In the genomic region with DNA sequence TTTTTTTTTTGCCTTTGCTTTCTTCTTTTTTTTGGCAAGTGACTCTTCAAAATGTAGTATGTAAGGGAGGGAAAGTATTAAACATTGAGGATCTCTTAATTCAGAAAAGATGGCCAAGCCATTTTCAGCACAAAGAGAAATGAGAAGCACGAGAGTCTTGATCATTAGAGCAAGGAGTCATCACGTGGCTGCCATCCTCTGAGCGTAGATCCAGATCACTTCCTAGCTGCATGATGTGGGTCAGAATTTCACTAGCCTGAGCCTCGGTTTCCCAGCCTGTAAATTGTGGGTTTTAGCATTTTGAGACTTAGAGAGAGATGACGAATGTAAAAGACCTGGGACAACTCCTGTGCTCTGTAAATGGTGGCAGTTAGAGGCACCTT, we compare ENCODE assay signal across 19 cellular contexts.
DNase-seq lines count a peak whose midpoint lies in the region; FAIRE-seq and TF ChIP-seq lines count a peak whose summit lies in the region.
"Had no signal": no experiment of that assay in that cellular context is flagged by ENCODE, and none has a peak within 500 bp of the region (broad histone marks: within the 10 kb centered on the region; RNA-seq: fewer than 3 reads in every experiment).

No MANE protein-coding gene starts in this region.

- no peaks in the 10 kb centered on the region for H3K27me3 Mint-ChIP-seq in astrocyte (ENCODE audit: low read depth, unreplicated experiment)

- H3K4me1 ChIP-seq in astrocyte (ENCODE audit: insufficient read depth, low read length) (peaks cover 19% of the 10 kb centered on the region), suprapubic skin (peaks cover 3% of the 10 kb centered on the region)

- H3K4me2 ChIP-seq in astrocyte (ENCODE audit: low read length), result peak overlapping the region; percentile 81

- H3K9me3 ChIP-seq in astrocyte (ENCODE audit: insufficient read depth, low read depth, low read length) (no peaks in the 10 kb centered on the region), suprapubic skin (no peaks in the 10 kb centered on the region)
- H3K9me3 ChIP-seq: Caco-2 had no signal

- H3K79me2 ChIP-seq in astrocyte (ENCODE audit: insufficient read depth, low read length), result no peaks in the 10 kb centered on the region

- 74% methylated on average over 5 of the region's 5 CpGs for WGBS in suprapubic skin

- TF ChIP-seq POLR2A in suprapubic skin (IDR thresholded peaks at IDR 0.05), result no peak
- TF ChIP-seq POLR2A in GM12891 (IDR thresholded peaks at IDR 0.05; ENCODE audit: low read depth, low read length), result no peak

- DNase-seq in H4 (ENCODE audit: low spot score) (peak; percentile 17), astrocyte (ENCODE audit: low read depth) (no peak), iris pigment epithelial cell (ENCODE audit: low read depth) (peak; percentile 59), suprapubic skin (ENCODE audit: low spot score in 2 of 2) (no peak), GM12891 (ENCODE audit: insufficient read length, low spot score) (no peak), foreskin fibroblast (no peak), GM10248 (ENCODE audit: extremely low spot score) (no peak)
- DNase-seq: activated CD8-positive, alpha-beta memory T cell treated with anti-CD3 and anti-CD28 coated beads for 24 hours; activated naive CD4-positive, alpha-beta T cell treated with anti-CD3 and anti-CD28 coated beads, Interleukin-2, amount 10 ng/mL, durations not matched to agents 7 days and 5 days; activated T-cell treated with anti-CD3 and anti-CD28 coated beads, Interleukin-2, amount 50 U/mL, for 48 hours; AML-193; Caco-2; H9; midbrain; NCI-H1436; NCI-H2171 had no signal

- peak overlapping the region; percentile 6 for H3K4me3 Mint-ChIP-seq in astrocyte (ENCODE audit: unreplicated experiment)
- H3K4me3 Mint-ChIP-seq: activated naive CD4-positive, alpha-beta T cell treated with anti-CD3 and anti-CD28 coated beads, Interleukin-2, amount 10 ng/mL, durations not matched to agents 7 days and 5 days; H9; neural crest cell had no signal

- H3K27ac Mint-ChIP-seq in astrocyte (ENCODE audit: unreplicated experiment), result peak overlapping the region; percentile 97
- H3K27ac Mint-ChIP-seq: activated naive CD4-positive, alpha-beta T cell treated with anti-CD3 and anti-CD28 coated beads, Interleukin-2, amount 10 ng/mL, durations not matched to agents 7 days and 5 days; H9 had no signal

- H3K27me3 ChIP-seq in astrocyte (ENCODE audit: insufficient read depth, low read length) (no peaks in the 10 kb centered on the region), suprapubic skin (no peaks in the 10 kb centered on the region)

- no peaks in the 10 kb centered on the region for H4K20me1 ChIP-seq in astrocyte (ENCODE audit: insufficient read depth, low read length)

- H3K27ac ChIP-seq in astrocyte (ENCODE audit: low read depth, low read length) (peak overlapping the region; percentile 96), suprapubic skin (peak overlapping the region; percentile 48)

- peaks cover 41% of the 10 kb centered on the region for H3K4me1 Mint-ChIP-seq in astrocyte (ENCODE audit: low read depth, unreplicated experiment)
- H3K4me1 Mint-ChIP-seq: activated naive CD4-positive, alpha-beta T cell treated with anti-CD3 and anti-CD28 coated beads, Interleukin-2, amount 10 ng/mL, durations not matched to agents 7 days and 5 days had no signal

- POLR2A ChIA-PET in GM10248 (lab: Yijun Ruan, JAX), result no interaction called here

- H3K36me3 ChIP-seq in astrocyte (ENCODE audit: insufficient read depth, low read length) (no peaks in the 10 kb centered on the region), suprapubic skin (no peaks in the 10 kb centered on the region)

- H3K9me3 Mint-ChIP-seq in astrocyte (ENCODE audit: unreplicated experiment), result peaks cover 3% of the 10 kb centered on the region
- H3K9me3 Mint-ChIP-seq: activated naive CD4-positive, alpha-beta T cell treated with anti-CD3 and anti-CD28 coated beads, Interleukin-2, amount 10 ng/mL, durations not matched to agents 7 days and 5 days; H9; neural crest cell had no signal

- FAIRE-seq in astrocyte (lab: Jason Lieb, UNC), result no peak
- no peak for FAIRE-seq in GM12891 (lab: Jason Lieb, UNC)
- FAIRE-seq: HepG2 had no signal

- H3K4me3 ChIP-seq in astrocyte (ENCODE audit: insufficient read depth, low read depth, low read length) (peak overlapping the region; percentile 9), suprapubic skin (no peak overlapping the region), foreskin fibroblast (ENCODE audit: low read depth in 1 of 2, low read length in 2 of 2) (no peak overlapping the region)
- H3K4me3 ChIP-seq: coronary artery had no signal

- no peak for TF ChIP-seq CTCF in astrocyte (IDR thresholded peaks at IDR 0.05; ENCODE audit: insufficient read depth, low read depth, low read length)
- TF ChIP-seq CTCF in suprapubic skin (IDR thresholded peaks at IDR 0.05), result no peak
- TF ChIP-seq CTCF in foreskin fibroblast (IDR thresholded peaks at IDR 0.05; ENCODE audit: low read depth, low read length), result no peak
- no peak for TF ChIP-seq CTCF in GM10248 (IDR thresholded peaks at IDR 0.05; ENCODE audit: control extremely low read depth, extremely low read depth, low read depth, missing control alignments)

- H3K9ac ChIP-seq in astrocyte (ENCODE audit: low read length), result peak overlapping the region; percentile 77

- H3K36me3 Mint-ChIP-seq in astrocyte (ENCODE audit: low read depth, unreplicated experiment), result no peaks in the 10 kb centered on the region
- H3K36me3 Mint-ChIP-seq: activated naive CD4-positive, alpha-beta T cell treated with anti-CD3 and anti-CD28 coated beads, Interleukin-2, amount 10 ng/mL, durations not matched to agents 7 days and 5 days had no signal

- CTCF ChIA-PET in GM10248 (lab: Yijun Ruan, JAX), result no interaction called here

- TF ChIP-seq EP300 in suprapubic skin (IDR thresholded peaks at IDR 0.05), result no peak

- peak overlapping the region; percentile 47 for H2AFZ ChIP-seq in astrocyte (ENCODE audit: low read depth, low read length)

TF ChIP-seq in GM12891, 5 proteins besides CTCF, POLR2A, EP300 and RAD21:
- TF ChIP-seq POU2F2 (IDR thresholded peaks at IDR 0.05; ENCODE audit: low read depth, low read length) (no peak), PAX5 (IDR thresholded peaks at IDR 0.05; ENCODE audit: insufficient read depth, low read length, severe bottlenecking) (no peak), SPI1 (IDR thresholded peaks at IDR 0.05; ENCODE audit: low read depth, low read length) (no peak), POLR2AphosphoS5 (IDR thresholded peaks at IDR 0.05; ENCODE audit: low read depth, low read length) (no peak), TAF1 (IDR thresholded peaks at IDR 0.05; ENCODE audit: low read depth, low read length) (no peak)

Comparison
In these comparisons a context has a peak if more than half of its experiments do, and no peak if none do; other contexts are left out.
1. DNase-seq: peak in H4 (single experiment) and iris pigment epithelial cell (single experiment); none in astrocyte (single experiment), suprapubic skin (0 of 2), GM12891 (single experiment), foreskin fibroblast (0 of 2) and GM10248 (single experiment).